ENCODE assay signal across 1 cellular context in genomic region chr5:153513171-153513570, GRCh38.
TF ChIP-seq lines count a peak whose summit lies in the region.

No MANE protein-coding gene starts in this region.

TF ChIP-seq in IMR-90, 13 proteins besides CTCF, POLR2A, EP300 and RAD21:
- TF ChIP-seq MAZ (IDR thresholded peaks at IDR 0.05; ENCODE audit: borderline replicate concordance, low read depth, low read length) (no peak), SMC3 (IDR thresholded peaks at IDR 0.05; ENCODE audit: low read depth, low read length) (no peak), CHD1 (IDR thresholded peaks at IDR 0.05; ENCODE audit: low read depth, low read length) (no peak), ELK1 (IDR thresholded peaks at IDR 0.05; ENCODE audit: borderline replicate concordance, low read depth, low read length) (no peak), RFX5 (IDR thresholded peaks at IDR 0.05; ENCODE audit: low read depth, low read length) (no peak), NFE2L2 (IDR thresholded peaks at IDR 0.05; ENCODE audit: low read depth, low read length) (no peak), BHLHE40 (IDR thresholded peaks at IDR 0.05; ENCODE audit: low read depth, low read length) (no peak), MXI1 (IDR thresholded peaks at IDR 0.05; ENCODE audit: borderline replicate concordance, low read depth, low read length) (no peak), USF2 (IDR thresholded peaks at IDR 0.05; ENCODE audit: low read depth, low read length) (no peak), MAFK (IDR thresholded peaks at IDR 0.05; ENCODE audit: low read depth, low read length) (no peak), CEBPB (IDR thresholded peaks at IDR 0.05; ENCODE audit: low read depth, low read length) (no peak), FOS (IDR thresholded peaks at IDR 0.05; ENCODE audit: low read depth, low read length) (no peak)
